In genomic region chr14:52700701-52701172, GRCh38 we compare ENCODE assay signal across 10 cellular contexts. TPM values are rescaled to one million over a fixed set of nuclear protein-coding genes. Genes with fewer than 3 reads are reported as not detected.
A peak's percentile ranks its signal among the peaks of the same experiment; 100 is the strongest.
DNase-seq lines count a peak whose midpoint lies in the region; ATAC-seq, FAIRE-seq and TF ChIP-seq lines count a peak whose summit lies in the region.
"Had no signal": no experiment of that assay in that cellular context is flagged by ENCODE, and none has a peak within 500 bp of the region (broad histone marks: within the 10 kb centered on the region; RNA-seq: fewer than 3 reads in every experiment).

No MANE protein-coding gene starts in this region.

- CTCF ChIA-PET in A549 (lab: Yijun Ruan, JAX): interaction anchor here (0.7 kb wide), 1 partner anchor 15 kb away, joined by 4 read pairs; no protein-coding TSS in a partner anchor

- H3K4me3 ChIP-seq in A549 (no peak overlapping the region; the same call in 2 of the 3 replicates), LNCaP clone FGC (ENCODE audit: low read depth, low read length) (no peak overlapping the region), choroid plexus epithelial cell (ENCODE audit: low read depth, low read length) (no peak overlapping the region), lower lobe of right lung (no peak overlapping the region)

- H3K27me3 ChIP-seq in lower lobe of right lung (ENCODE audit: low read depth): no peaks in the 10 kb centered on the region

- POLR2A ChIA-PET in A549 (lab: Yijun Ruan, JAX): interaction anchor here (0.7 kb wide), 1 partner anchor 59 kb away, joined by 3 read pairs; no protein-coding TSS in a partner anchor

- no peaks in the 10 kb centered on the region for H3K36me3 Mint-ChIP-seq in activated naive CD8-positive, alpha-beta T cell treated with anti-CD3 and anti-CD28 coated beads for 36 hours
- no peaks in the 10 kb centered on the region for H3K36me3 Mint-ChIP-seq in activated T-helper 17 cell treated with anti-CD3 and anti-CD28 coated beads, Interleukin-2, amount 50 U/mL, for 72 hours (ENCODE audit: low read depth)
- H3K36me3 Mint-ChIP-seq: IgD-negative memory B cell had no signal

- 3% methylated on average over 2 of the region's 2 CpGs for WGBS in A549 (ENCODE audit: missing lambda C conversion rate)

- H3K4me2 ChIP-seq in A549: peak overlapping the region; percentile 65

- no peaks in the 10 kb centered on the region for H3K9me3 ChIP-seq in A549
- no peaks in the 10 kb centered on the region for H3K9me3 ChIP-seq in lower lobe of right lung

- TF ChIP-seq CTCF in A549 (IDR thresholded peaks at IDR 0.05) (no peak), LNCaP clone FGC (IDR thresholded peaks at IDR 0.05; ENCODE audit: control insufficient read depth, extremely low read depth, insufficient read depth) (no peak), choroid plexus epithelial cell (conservative IDR thresholded peaks at IDR 0.05; ENCODE audit: low read depth, low read length) (no peak), lower lobe of right lung (IDR thresholded peaks at IDR 0.05) (no peak)

- H3K4me3 Mint-ChIP-seq in activated naive CD8-positive, alpha-beta T cell treated with anti-CD3 and anti-CD28 coated beads for 36 hours: no peak overlapping the region
- H3K4me3 Mint-ChIP-seq in activated T-helper 17 cell treated with anti-CD3 and anti-CD28 coated beads, Interleukin-2, amount 50 U/mL, for 72 hours: no peak overlapping the region

- ATAC-seq in A549 (peak in 1 of 2 experiments; percentile 55; a peak in 2 of 6 replicates), lower lobe of right lung (peak in 1 of 2 donors; percentile 75)
- ATAC-seq in activated T-helper 17 cell treated with anti-CD3 and anti-CD28 coated beads, Interleukin-2, amount 50 U/mL, for 72 hours (replicated peaks): no peak

- H3K27ac Mint-ChIP-seq in activated naive CD8-positive, alpha-beta T cell treated with anti-CD3 and anti-CD28 coated beads for 36 hours: no peak overlapping the region
- no peak overlapping the region for H3K27ac Mint-ChIP-seq in activated T-helper 17 cell treated with anti-CD3 and anti-CD28 coated beads, Interleukin-2, amount 50 U/mL, for 72 hours

- no peaks in the 10 kb centered on the region for H3K9me3 Mint-ChIP-seq in activated naive CD8-positive, alpha-beta T cell treated with anti-CD3 and anti-CD28 coated beads for 36 hours
- H3K9me3 Mint-ChIP-seq in activated T-helper 17 cell treated with anti-CD3 and anti-CD28 coated beads, Interleukin-2, amount 50 U/mL, for 72 hours: no peaks in the 10 kb centered on the region
- H3K9me3 Mint-ChIP-seq: IgD-negative memory B cell had no signal

- FAIRE-seq in A549 (lab: Jason Lieb, UNC): no peak

- peak overlapping the region; percentile 44 to 50; a peak in 5 of 6 replicates for H3K27ac ChIP-seq in A549
- H3K27ac ChIP-seq in lower lobe of right lung: peak overlapping the region; percentile 21

- H3K4me1 ChIP-seq in A549 (peaks cover 30% of the 10 kb centered on the region), lower lobe of right lung (peaks cover 18% of the 10 kb centered on the region)

- no peak for TF ChIP-seq RAD21 in A549 (conservative IDR thresholded peaks at IDR 0.05 in 1 of 2, IDR thresholded peaks at IDR 0.05 in 1 of 2)

- TF ChIP-seq POLR2A in A549 (IDR thresholded peaks at IDR 0.05; ENCODE audit: low read length): no peak

- no peak for TF ChIP-seq EP300 in A549 (IDR thresholded peaks at IDR 0.05)

- H3K27me3 Mint-ChIP-seq in activated naive CD8-positive, alpha-beta T cell treated with anti-CD3 and anti-CD28 coated beads for 36 hours: no peaks in the 10 kb centered on the region
- H3K27me3 Mint-ChIP-seq in activated T-helper 17 cell treated with anti-CD3 and anti-CD28 coated beads, Interleukin-2, amount 50 U/mL, for 72 hours: no peaks in the 10 kb centered on the region
- H3K27me3 Mint-ChIP-seq: IgD-negative memory B cell had no signal

- DNase-seq in A549 (ENCODE audit: low read depth in 1 of 2, low spot score in 1 of 2) (peak in 1 of 2 experiments; percentile 47), LNCaP clone FGC (ENCODE audit: low read depth) (peak; percentile 69), choroid plexus epithelial cell (ENCODE audit: low read depth) (peak; percentile 54), lower lobe of right lung (no peak), cerebellar cortex (ENCODE audit: low spot score) (no peak), D341Med (ENCODE audit: low spot score) (no peak)
- DNase-seq in activated naive CD8-positive, alpha-beta T cell treated with anti-CD3 and anti-CD28 coated beads for 36 hours: no peak
- DNase-seq: cerebellar nuclear complex had no signal

- H3K36me3 ChIP-seq in lower lobe of right lung: no peaks in the 10 kb centered on the region

- intact Hi-C loops in lower lobe of right lung (cut with DNase I): no loop called here

- H3K4me1 Mint-ChIP-seq in activated naive CD8-positive, alpha-beta T cell treated with anti-CD3 and anti-CD28 coated beads for 36 hours: peaks cover 10% of the 10 kb centered on the region
- H3K4me1 Mint-ChIP-seq in activated T-helper 17 cell treated with anti-CD3 and anti-CD28 coated beads, Interleukin-2, amount 50 U/mL, for 72 hours: no peaks in the 10 kb centered on the region

TF ChIP-seq in A549, 52 proteins besides CTCF, POLR2A, EP300 and RAD21:
- TF ChIP-seq SMC3 (IDR thresholded peaks at IDR 0.05): no peak
- TF ChIP-seq ZSCAN20 (CRISPR knock-in tag; IDR thresholded peaks at IDR 0.05): peak; percentile 52; the same call in 1 of the 2 replicates
- 0 out of 2 replicates have a peak, but pooled peaks have one; percentile 41 for TF ChIP-seq EHF (CRISPR knock-in tag; IDR thresholded peaks at IDR 0.05)

RNA-seq across cellular contexts. Expression of gene ERO1A, which starts 5.4 kb away (rescaled TPM):
- 67.5 and 69.1 TPM in 2 replicates for polyA plus RNA-seq in A549 (2011; rRNA removed)
- 19.2 and 25.1 TPM in 2 replicates for polyA plus RNA-seq in A549 (2012; cell fraction: cytosol; rRNA removed)
- 17.8 and 18.9 TPM in 2 replicates for polyA plus RNA-seq in A549 (2012; cell fraction: nucleus; rRNA removed)
- polyA plus RNA-seq in A549 (2017; fragmentation: RNase III; extraction: RNeasy Plus Mini Kit Qiagen cat#74134 plus additional on column Dnase treatment): 38.1 to 39.4 TPM (median 39.2 TPM) in 3 replicates
- 14.4 and 15.5 TPM in 2 replicates for polyA minus RNA-seq in A549 (2011; rRNA and poly(A)+ RNA removed)
- total RNA-seq in lower lobe of right lung: 41.9 TPM
- 100 to 1,000 TPM; 120 to 121 TPM for total RNA-seq in activated naive CD8-positive, alpha-beta T cell treated with anti-CD3 and anti-CD28 coated beads for 36 hours
- 100 to 1,000 TPM; 220 to 329 TPM for total RNA-seq in activated T-helper 17 cell treated with anti-CD3 and anti-CD28 coated beads, Interleukin-2, amount 50 U/mL, for 72 hours

RNA-seq across cellular contexts. Expression of gene PSMC6, which starts 6.3 kb away (rescaled TPM):
- 115 and 180 TPM in 2 replicates for polyA plus RNA-seq in A549 (2011; rRNA removed)
- polyA plus RNA-seq in A549 (2012; cell fraction: cytosol; rRNA removed): 34.8 and 44.7 TPM in 2 replicates
- polyA plus RNA-seq in A549 (2012; cell fraction: nucleus; rRNA removed): 23.6 and 45.1 TPM in 2 replicates
- 147 to 167 TPM (median 150 TPM) in 3 replicates for polyA plus RNA-seq in A549 (2017; fragmentation: RNase III; extraction: RNeasy Plus Mini Kit Qiagen cat#74134 plus additional on column Dnase treatment)
- 38.9 and 48.1 TPM in 2 replicates for polyA minus RNA-seq in A549 (2011; rRNA and poly(A)+ RNA removed)
- total RNA-seq in lower lobe of right lung: 68.8 TPM
- 100 to 1,000 TPM; 117 to 123 TPM for total RNA-seq in activated naive CD8-positive, alpha-beta T cell treated with anti-CD3 and anti-CD28 coated beads for 36 hours
- total RNA-seq in activated T-helper 17 cell treated with anti-CD3 and anti-CD28 coated beads, Interleukin-2, amount 50 U/mL, for 72 hours: 100 to 1,000 TPM in 1 of 2 donors, 10 to 100 TPM in 1; 90.0 to 122 TPM

RNA-seq across cellular contexts. Expression of gene STYX, which starts 29.2 kb away (rescaled TPM):
- polyA plus RNA-seq in A549 (2011; rRNA removed): 9.1 and 12.0 TPM in 2 replicates
- polyA plus RNA-seq in A549 (2012; cell fraction: cytosol; rRNA removed): 2.5 and 3.1 TPM in 2 replicates
- 1.0 and 1.5 TPM in 2 replicates for polyA plus RNA-seq in A549 (2012; cell fraction: nucleus; rRNA removed)
- 6.6 to 7.6 TPM (median 7.6 TPM) in 3 replicates for polyA plus RNA-seq in A549 (2017; fragmentation: RNase III; extraction: RNeasy Plus Mini Kit Qiagen cat#74134 plus additional on column Dnase treatment)
- 5.0 and 5.1 TPM in 2 replicates for polyA minus RNA-seq in A549 (2011; rRNA and poly(A)+ RNA removed)
- 11.4 TPM for total RNA-seq in lower lobe of right lung
- total RNA-seq in activated naive CD8-positive, alpha-beta T cell treated with anti-CD3 and anti-CD28 coated beads for 36 hours: 10 to 100 TPM; 16.3 to 17.5 TPM
- total RNA-seq in activated T-helper 17 cell treated with anti-CD3 and anti-CD28 coated beads, Interleukin-2, amount 50 U/mL, for 72 hours: 10 to 100 TPM; 13.4 to 14.0 TPM

Comparison
In these comparisons a context has a peak if more than half of its experiments do, and no peak if none do; other contexts are left out.
1. DNase-seq: peak in LNCaP clone FGC (single experiment) and choroid plexus epithelial cell (single experiment); none in lower lobe of right lung (single experiment), activated naive CD8-positive, alpha-beta T cell treated with anti-CD3 and anti-CD28 coated beads for 36 hours (single experiment), cerebellar cortex (single experiment) and D341Med (single experiment).